In the genomic region with DNA sequence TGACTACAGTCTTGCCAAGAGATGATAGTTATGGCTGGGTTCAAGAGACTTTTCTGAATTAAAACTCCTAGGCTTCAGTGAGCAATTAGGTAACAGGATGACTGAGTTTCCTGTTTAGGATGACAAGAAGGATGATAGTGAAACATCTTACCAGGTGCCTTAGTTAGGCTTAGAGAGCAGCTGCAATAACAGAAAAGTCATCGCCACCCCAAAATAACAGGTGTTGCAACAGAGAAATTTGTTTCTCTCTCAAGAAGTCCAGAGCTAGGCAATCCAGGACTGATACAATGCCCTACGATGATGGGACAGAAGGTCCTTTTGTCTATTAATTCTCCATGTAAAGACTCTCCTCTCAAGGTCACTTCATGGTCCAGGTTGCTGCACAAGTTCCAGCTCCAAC, we compare ENCODE assay signal across 9 cellular contexts.
"Had no signal": no experiment of that assay in that cellular context is flagged by ENCODE, and none has a peak within 500 bp of the region (broad histone marks: within the 10 kb centered on the region; RNA-seq: fewer than 3 reads in every experiment).

No MANE protein-coding gene starts in this region.

- H3K9ac ChIP-seq: GM23248 had no signal

- H3K4me1 ChIP-seq: HAP-1 had no signal

- H3K4me3 ChIP-seq: GM23248, HAP-1, K562 had no signal

- H2AFZ ChIP-seq: GM23248 had no signal

- ATAC-seq: HCT116, K562 had no signal

- H3K9me3 ChIP-seq: HAP-1 had no signal

- H3K27ac ChIP-seq: GM23248 had no signal

- DNase-seq: GM23248, GOT3, H7, HFFc6, IMR-90, KG1 had no signal

- H3K36me3 ChIP-seq: HAP-1 had no signal
